Comparison of ENCODE assay signal across 32 cellular contexts in genomic region chr16:66576306-66576705, GRCh38. TPM values are rescaled to one million over a fixed set of nuclear protein-coding genes. Genes with fewer than 3 reads are reported as not detected.
"Had no signal": no experiment of that assay in that cellular context is flagged by ENCODE, and none has a peak within 500 bp of the region (broad histone marks: within the 10 kb centered on the region; RNA-seq: fewer than 3 reads in every experiment).

No MANE protein-coding gene starts in this region.

- H3K9me3 Mint-ChIP-seq: memory B cell, natural killer cell, type B pancreatic cell had no signal

- FAIRE-seq: islet of Langerhans had no signal

- H3K36me3 ChIP-seq: esophagus muscularis mucosa, gastrocnemius medialis, ovary, right lobe of liver, stomach, tibial artery had no signal

- DNase-seq: dermis blood vessel endothelial cell; effector memory CD4-positive, alpha-beta T cell; head of caudate nucleus; left colon; natural killer cell; occipital lobe; ovary; posterior cingulate gyrus; psoas muscle; right lobe of liver; stimulated activated CD4-positive, alpha-beta T cell treated with anti-CD3 and anti-CD28 coated beads, Interleukin-12 subunit alpha, Interleukin-12 subunit beta, amount 100 ng/mL, for 4 hours; stimulated activated CD4-positive, alpha-beta T cell treated with anti-CD3 and anti-CD28 coated beads, Interleukin-1b, Interleukin-23, amount 100 ng/mL, for 48 hours; stimulated activated CD4-positive, alpha-beta T cell treated with anti-CD3 and anti-CD28 coated beads, Interleukin-4, amount 100 ng/mL, for 1 hour; stimulated activated CD8-positive, alpha-beta memory T cell treated with anti-CD3 and anti-CD28 coated beads, Interleukin-4, amount 100 ng/mL, for 48 hours; stimulated activated naive CD4-positive, alpha-beta T cell treated with Interleukin-2 at 50 U/mL for 16 hours; stomach; substantia nigra; testis; tibial artery had no signal

- H3K27ac Mint-ChIP-seq: memory B cell, natural killer cell, type B pancreatic cell had no signal

- H3K9me3 ChIP-seq: esophagus muscularis mucosa, gastrocnemius medialis, ovary, psoas muscle, right lobe of liver, stomach, testis, tibial artery had no signal

- H3K36me3 Mint-ChIP-seq: memory B cell, natural killer cell had no signal

- H3K4me3 Mint-ChIP-seq: memory B cell, natural killer cell, type B pancreatic cell had no signal

- H3K27ac ChIP-seq: coronary artery, esophagus muscularis mucosa, gastrocnemius medialis, hepatocyte, ovary, psoas muscle, right lobe of liver, stomach, testis, tibial artery had no signal

- H3K4me3 ChIP-seq: coronary artery, esophagus muscularis mucosa, gastrocnemius medialis, hepatocyte, lung, ovary, psoas muscle, right lobe of liver, smooth muscle cell, stomach, testis, tibial artery had no signal

- ATAC-seq: gastrocnemius medialis, left colon, natural killer cell, psoas muscle, right lobe of liver had no signal

- H3K27me3 ChIP-seq: ovary, testis had no signal

- H3K4me2 ChIP-seq: hepatocyte, smooth muscle cell had no signal

RNA-seq across cellular contexts. Expression of gene CMTM2, which starts 3.0 kb away (rescaled TPM):
- total RNA-seq: endothelial cell of umbilical vein, gastrocnemius medialis, glomerular endothelial cell, hepatocyte, left colon, occipital lobe, psoas muscle, renal cortical epithelial cell, smooth muscle cell, stomach, urinary bladder had no signal
- polyA plus RNA-seq: endothelial cell of umbilical vein, smooth muscle cell, urinary bladder had no signal

RNA-seq across cellular contexts. Expression of gene CMTM1, which starts 10.1 kb away (rescaled TPM):
- total RNA-seq: stomach had no signal
